25 cellular contexts compared by ENCODE assay signal in genomic region chr2:152426801-152427200, GRCh38.
DNase-seq lines count a peak whose midpoint lies in the region; ATAC-seq and TF ChIP-seq lines count a peak whose summit lies in the region.
"Had no signal": no experiment of that assay in that cellular context is flagged by ENCODE, and none has a peak within 500 bp of the region (broad histone marks: within the 10 kb centered on the region; RNA-seq: fewer than 3 reads in every experiment).

No MANE protein-coding gene starts in this region.

- H3K9me3 ChIP-seq in PC-3 (ENCODE audit: low read length) (no peaks in the 10 kb centered on the region), osteoblast (ENCODE audit: low read depth, low read length) (no peaks in the 10 kb centered on the region)
- H3K9me3 ChIP-seq: Peyer's patch had no signal

- no peak overlapping the region for H3K4me2 ChIP-seq in PC-3 (ENCODE audit: low read length)
- H3K4me2 ChIP-seq in osteoblast (ENCODE audit: insufficient read depth, low read length): peak overlapping the region; percentile 29

- H3K79me2 ChIP-seq in PC-3 (ENCODE audit: low read length) (peaks cover 48% of the 10 kb centered on the region), osteoblast (ENCODE audit: insufficient read depth, low read length) (peaks cover 74% of the 10 kb centered on the region)

- TF ChIP-seq CTCF in PC-3 (conservative IDR thresholded peaks at IDR 0.05; ENCODE audit: low read depth, low read length) (no peak), epithelial cell of esophagus (IDR thresholded peaks at IDR 0.05; ENCODE audit: insufficient read depth, low read depth, low read length, missing control alignments) (no peak), osteoblast (IDR thresholded peaks at IDR 0.05; ENCODE audit: extremely low read depth, low read depth, low read length) (no peak)

- peaks cover 14% of the 10 kb centered on the region for H3K4me1 ChIP-seq in PC-3 (ENCODE audit: insufficient read depth, low read length)
- H3K4me1 ChIP-seq in osteoblast (ENCODE audit: insufficient read depth, low read length): peaks cover 19% of the 10 kb centered on the region
- H3K4me1 ChIP-seq: Peyer's patch had no signal

- H3F3A ChIP-seq in PC-3 (ENCODE audit: low read length, unreplicated experiment): no peaks in the 10 kb centered on the region

- H3K27ac ChIP-seq in PC-3 (ENCODE audit: low read length) (no peak overlapping the region), osteoblast (ENCODE audit: low read depth, low read length) (peak overlapping the region; percentile 36)
- H3K27ac ChIP-seq: Peyer's patch had no signal

- DNase-seq in G401 (ENCODE audit: low spot score) (peak; percentile 15), PC-3 (peak; percentile 30), epithelial cell of esophagus (ENCODE audit: low read depth) (peak; percentile 58), osteoblast (ENCODE audit: insufficient read length, low spot score, missing footprints) (peak; percentile 53), NCI-H146 (lab: John Stamatoyannopoulos, UW) (no peak), cerebellar nuclear complex (lab: John Stamatoyannopoulos, UW) (no peak), HuH-7.5 (ENCODE audit: low spot score) (no peak)
- DNase-seq: activated CD4-positive, alpha-beta T cell treated with anti-CD3 and anti-CD28 coated beads, Interleukin-2, amount 50 U/mL, for 48 hours; activated naive CD4-positive, alpha-beta T cell treated with Interleukin-2 at 50 U/mL for 16 hours; CD4-positive, CD25-positive, alpha-beta regulatory T cell; effector CD4-positive, alpha-beta T cell; erythroblast; mesenchymal stem cell; NCI-H1092; NCI-H187 treated with DMSO at 0.1 percent for 48 hours; NCI-H2171 treated with DMSO at 0.1 percent for 48 hours; NCI-H524 treated with DMSO at 0.1 percent for 48 hours; Peyer's patch; stimulated activated CD4-positive, alpha-beta T cell treated with anti-CD3 and anti-CD28 coated beads, Interleukin-4, amount 100 ng/mL, for 4 hours; T-cell had no signal

- CTCF ChIA-PET in PC-3 (lab: Charles Lee): interaction anchor here (0.7 kb wide), 1 partner anchor 55 kb away, joined by 6 read pairs; no protein-coding TSS in a partner anchor

- H3K36me3 ChIP-seq in PC-3 (ENCODE audit: low read depth, low read length): no peaks in the 10 kb centered on the region
- no peaks in the 10 kb centered on the region for H3K36me3 ChIP-seq in osteoblast (ENCODE audit: insufficient read depth, low read length)
- H3K36me3 ChIP-seq: Peyer's patch had no signal

- intact Hi-C loops in PC-3 (cut with micrococcal nuclease): no loop called here

- no peak overlapping the region for H3K4me3 ChIP-seq in PC-3 (ENCODE audit: low read length)
- no peak overlapping the region for H3K4me3 ChIP-seq in epithelial cell of esophagus (ENCODE audit: low read length)
- H3K4me3 ChIP-seq in osteoblast (ENCODE audit: insufficient read depth, low read length): no peak overlapping the region
- H3K4me3 ChIP-seq: Peyer's patch had no signal

- H2AFZ ChIP-seq in PC-3 (ENCODE audit: low read length): no peak overlapping the region; the same call in 1 of the 2 replicates
- peak overlapping the region; percentile 52 for H2AFZ ChIP-seq in osteoblast (ENCODE audit: low read length)

- H3K27me3 ChIP-seq in PC-3 (ENCODE audit: low read length): no peaks in the 10 kb centered on the region
- H3K27me3 ChIP-seq in osteoblast (ENCODE audit: insufficient read depth, low read length): no peaks in the 10 kb centered on the region
- H3K27me3 ChIP-seq: Peyer's patch had no signal

- no peaks in the 10 kb centered on the region for H4K20me1 ChIP-seq in PC-3 (ENCODE audit: low read length)
- no peaks in the 10 kb centered on the region for H4K20me1 ChIP-seq in osteoblast (ENCODE audit: insufficient read depth, low read length)

- POLR2A ChIA-PET in PC-3 (lab: Charles Lee; ENCODE audit: unreplicated experiment): no interaction called here

- in situ Hi-C loops in G401 (cut with HindIII; ENCODE audit: low sequenced_read_pairs): no loop called here

- ATAC-seq in PC-3 (no peak), HG03108 (IDR thresholded peaks at IDR 0.05; ENCODE audit: unreplicated experiment) (no peak)
- ATAC-seq: activated CD4-positive, CD25-positive, alpha-beta regulatory T cell treated with anti-CD3 and anti-CD28 coated beads, Interleukin-2, amount 50 U/mL, for 24 hours; left lobe of liver; sciatic nerve; stimulated activated memory B cell treated with anti-CD40 and anti-IgM and Interleukin-4, amounts not matched to agents 10 μg/mL and 1 μg/mL and 100 μg/mL, for 72 hours; T-cell had no signal

- H3K9me2 ChIP-seq in PC-3 (replicated peaks; ENCODE audit: low read length): no peaks in the 10 kb centered on the region

- BruUV-seq in PC-3 (replicated peaks; lab: Mats Ljungman, UMichigan): no TSS peak

- H3K9ac ChIP-seq in PC-3 (ENCODE audit: low read length): no peak overlapping the region

Comparison
In these comparisons a context has a peak if more than half of its experiments do, and no peak if none do; other contexts are left out.
1. DNase-seq: peak in G401 (single experiment), PC-3 (single experiment), epithelial cell of esophagus (single experiment) and osteoblast (single experiment); none in NCI-H146 (single experiment), cerebellar nuclear complex (0 of 2) and HuH-7.5 (single experiment).